13 cellular contexts compared by ENCODE assay signal in the genomic region with DNA sequence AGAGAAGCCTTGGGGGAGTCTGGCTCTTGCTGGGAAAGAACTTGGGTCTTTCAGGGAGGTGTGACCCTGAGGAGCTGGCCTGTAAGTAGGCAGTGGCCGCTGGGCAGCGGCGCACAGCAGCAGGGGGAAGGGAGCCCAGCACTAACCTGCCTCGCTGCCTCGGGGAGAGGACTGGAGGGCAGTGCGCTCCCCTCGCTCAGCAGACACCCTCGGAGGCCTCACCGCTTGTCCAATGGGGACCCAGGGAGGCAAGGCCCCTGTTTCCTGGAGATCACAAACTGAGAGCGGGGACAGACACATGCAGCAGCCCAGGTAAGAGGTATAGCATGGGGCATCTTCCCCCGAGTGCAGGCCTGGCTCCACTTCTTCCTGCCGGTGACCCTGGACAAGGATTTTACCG. TPM values are rescaled to one million over a fixed set of nuclear protein-coding genes. Genes with fewer than 3 reads are reported as not detected.
DNase-seq lines count a peak whose midpoint lies in the region; ATAC-seq and TF ChIP-seq lines count a peak whose summit lies in the region.
"Had no signal": no experiment of that assay in that cellular context is flagged by ENCODE, and none has a peak within 500 bp of the region (broad histone marks: within the 10 kb centered on the region; RNA-seq: fewer than 3 reads in every experiment).

No MANE protein-coding gene starts in this region.

- no peaks in the 10 kb centered on the region for H3K27me3 ChIP-seq in CD8-positive, alpha-beta T cell (ENCODE audit: insufficient read depth, low read length)
- H3K27me3 ChIP-seq in PC-3 (ENCODE audit: low read length): no peaks in the 10 kb centered on the region
- H3K27me3 ChIP-seq in dorsolateral prefrontal cortex: no peaks in the 10 kb centered on the region

- no peak overlapping the region for H2AFZ ChIP-seq in PC-3 (ENCODE audit: low read length)

- peak overlapping the region; percentile 82 for H3K4me3 Mint-ChIP-seq in CD8-positive, alpha-beta T cell
- no peak overlapping the region for H3K4me3 Mint-ChIP-seq in osteocyte (ENCODE audit: unreplicated experiment)

- H3F3A ChIP-seq in PC-3 (ENCODE audit: low read length, unreplicated experiment): no peaks in the 10 kb centered on the region

- H4K20me1 ChIP-seq in PC-3 (ENCODE audit: low read length): no peaks in the 10 kb centered on the region

- H3K4me3 ChIP-seq in CD8-positive, alpha-beta T cell (ENCODE audit: low read depth, low read length): no peak overlapping the region
- H3K4me3 ChIP-seq in PC-3 (ENCODE audit: low read length): no peak overlapping the region
- peak overlapping the region in 12 of 59 donors; percentile 8 to 86 (median 76) for H3K4me3 ChIP-seq in dorsolateral prefrontal cortex
- H3K4me3 ChIP-seq: prostate gland had no signal

- TF ChIP-seq CTCF in CD8-positive, alpha-beta T cell (IDR thresholded peaks at IDR 0.05): no peak
- no peak for TF ChIP-seq CTCF in PC-3 (conservative IDR thresholded peaks at IDR 0.05; ENCODE audit: low read depth, low read length)
- TF ChIP-seq CTCF in dorsolateral prefrontal cortex (IDR thresholded peaks at IDR 0.05 in 54 of 56, conservative IDR thresholded peaks at IDR 0.05 in 2 of 56; ENCODE audit: low read depth in 1 of 56, partially characterized antibody in 56 of 56): no peak
- TF ChIP-seq CTCF in osteocyte (IDR thresholded peaks at IDR 0.05): no peak

- H3K4me1 Mint-ChIP-seq in CD8-positive, alpha-beta T cell (ENCODE audit: low read depth): peaks cover 61% of the 10 kb centered on the region
- peaks cover 34% of the 10 kb centered on the region for H3K4me1 Mint-ChIP-seq in osteocyte (ENCODE audit: unreplicated experiment)

- no peaks in the 10 kb centered on the region for H3K36me3 Mint-ChIP-seq in CD8-positive, alpha-beta T cell
- H3K36me3 Mint-ChIP-seq in osteocyte (ENCODE audit: unreplicated experiment): peaks cover 3% of the 10 kb centered on the region

- H3K27me3 Mint-ChIP-seq in CD8-positive, alpha-beta T cell (ENCODE audit: low read depth): no peaks in the 10 kb centered on the region
- no peaks in the 10 kb centered on the region for H3K27me3 Mint-ChIP-seq in osteocyte (ENCODE audit: unreplicated experiment)

- H3K36me3 ChIP-seq in CD8-positive, alpha-beta T cell (ENCODE audit: insufficient read depth, low read length): no peaks in the 10 kb centered on the region
- no peaks in the 10 kb centered on the region for H3K36me3 ChIP-seq in PC-3 (ENCODE audit: low read depth, low read length)
- H3K36me3 ChIP-seq: prostate gland had no signal

- CTCF ChIA-PET in CD8-positive, alpha-beta T cell (lab: Charles Lee): interaction anchor here (1.1 to 4.6 kb wide), 3 partner anchors 24 to 62 kb away, joined by 3 to 23 read pairs (median 16); no protein-coding TSS in a partner anchor
- CTCF ChIA-PET in PC-3 (lab: Charles Lee): no interaction called here

- intact Hi-C loops in CD8-positive, alpha-beta T cell (cut with DNase I, micrococcal nuclease): no loop called here
- intact Hi-C loops in PC-3 (cut with micrococcal nuclease) (no loop called here), dorsolateral prefrontal cortex (cut with DNase I) (no loop called here)

- no peak for ATAC-seq in CD8-positive, alpha-beta T cell
- ATAC-seq in PC-3 (no peak), GM21786 (IDR thresholded peaks at IDR 0.05; ENCODE audit: unreplicated experiment) (no peak), GM18498 (IDR thresholded peaks at IDR 0.05; ENCODE audit: unreplicated experiment) (no peak)

- H3K9me3 ChIP-seq in CD8-positive, alpha-beta T cell (ENCODE audit: low read length): no peaks in the 10 kb centered on the region
- no peaks in the 10 kb centered on the region for H3K9me3 ChIP-seq in PC-3 (ENCODE audit: low read length)
- H3K9me3 ChIP-seq: prostate gland had no signal

- DNase-seq in CD8-positive, alpha-beta T cell: no peak
- no peak for DNase-seq in PC-3
- no peak for DNase-seq in dorsolateral prefrontal cortex
- DNase-seq in osteocyte (ENCODE audit: extremely low spot score, unreplicated experiment): no peak
- no peak for DNase-seq in HUDEP-2 (lab: John Stamatoyannopoulos, UW; ENCODE audit: unreplicated experiment in 76 of 76)
- DNase-seq: activated CD4-positive, alpha-beta T cell treated with anti-CD3 and anti-CD28 coated beads, Interleukin-2, amount 50 U/mL, for 48 hours; activated gamma-delta T cell; foreskin melanocyte; NCI-H1930; NCI-H69 had no signal

- H3K27ac ChIP-seq in CD8-positive, alpha-beta T cell (ENCODE audit: low read depth, low read length): no peak overlapping the region
- H3K27ac ChIP-seq in PC-3 (ENCODE audit: low read length) (no peak overlapping the region), dorsolateral prefrontal cortex (peak overlapping the region in 50 of 59 donors; percentile 5 to 99 (median 95))
- H3K27ac ChIP-seq: prostate gland had no signal

- TSS peak; percentile 34 for BruUV-seq in PC-3 (replicated peaks; lab: Mats Ljungman, UMichigan)

- POLR2A ChIA-PET in CD8-positive, alpha-beta T cell (lab: Charles Lee): interaction anchor here (1.2 to 2.1 kb wide), 4 partner anchors 23 to 65 kb away, joined by 3 to 8 read pairs (median 6); no protein-coding TSS in a partner anchor
- POLR2A ChIA-PET in PC-3 (lab: Charles Lee; ENCODE audit: unreplicated experiment): no interaction called here

- peak overlapping the region; percentile 87 for H3K27ac Mint-ChIP-seq in CD8-positive, alpha-beta T cell
- H3K27ac Mint-ChIP-seq in osteocyte (ENCODE audit: unreplicated experiment): peak overlapping the region; percentile 34

- H3K9me2 ChIP-seq in PC-3 (replicated peaks; ENCODE audit: low read length): no peaks in the 10 kb centered on the region

- no peaks in the 10 kb centered on the region for H3K79me2 ChIP-seq in PC-3 (ENCODE audit: low read length)

- H3K9ac ChIP-seq in PC-3 (ENCODE audit: low read length): no peak overlapping the region

- H3K4me1 ChIP-seq in CD8-positive, alpha-beta T cell (ENCODE audit: insufficient read depth, low read length): peaks cover 76% of the 10 kb centered on the region
- 0 out of 2 replicates have a peak, but pooled peaks cover 4% of the 10 kb centered on the region for H3K4me1 ChIP-seq in PC-3 (ENCODE audit: insufficient read depth, low read length)

- no peaks in the 10 kb centered on the region for H3K9me3 Mint-ChIP-seq in CD8-positive, alpha-beta T cell
- no peaks in the 10 kb centered on the region for H3K9me3 Mint-ChIP-seq in osteocyte (ENCODE audit: unreplicated experiment)

- H3K4me2 ChIP-seq in PC-3 (ENCODE audit: low read length): no peak overlapping the region

RNA-seq across cellular contexts. Expression of a gene that starts 3.3 kb away (rescaled TPM):
- total RNA-seq in CD8-positive, alpha-beta T cell: 10 to 100 TPM; 66.6 to 67.9 TPM
- total RNA-seq in PC-3 (2014; rRNA removed) (12.2 and 20.6 TPM in 2 replicates), dorsolateral prefrontal cortex (10 to 100 TPM; 37.2 to 80.0 (median 54.1) TPM), osteocyte (80.2 and 85.2 TPM in 2 replicates)

Comparison
In these comparisons a context has a peak if more than half of its experiments do, and no peak if none do; other contexts are left out.
1. H3K27ac ChIP-seq: peak in dorsolateral prefrontal cortex (50 of 59); none in CD8-positive, alpha-beta T cell (single experiment) and PC-3 (single experiment).